Comparison of ENCODE assay signal across 8 cellular contexts in genomic region chr19:18831524-18832330, GRCh38. TPM values are rescaled to one million over a fixed set of nuclear protein-coding genes. Genes with fewer than 3 reads are reported as not detected.
DNase-seq lines count a peak whose midpoint lies in the region; ATAC-seq and TF ChIP-seq lines count a peak whose summit lies in the region.

TSS of gene UPF1 (plus strand) at chr19:18831959. CDS start at chr19:18832210, 251 bp downstream.

- H3K27ac Mint-ChIP-seq in activated T-cell treated with anti-CD3 and anti-CD28 coated beads, Interleukin-2, amount 50 U/mL, for 24 hours, result peak within 1 kb of the TSS; percentile 92

- TF ChIP-seq CTCF in PC-3 (conservative IDR thresholded peaks at IDR 0.05; ENCODE audit: low read depth, low read length), result no peak
- peak in 2 of 3 experiments; percentile 25 to 32 for TF ChIP-seq CTCF in esophagus muscularis mucosa (IDR thresholded peaks at IDR 0.05)

- H3K4me3 ChIP-seq in Jurkat, Clone E6-1 (ENCODE audit: low read length), result peak within 1 kb of the TSS; percentile 87
- H3K4me3 ChIP-seq in PC-3 (ENCODE audit: low read length), result peak within 1 kb of the TSS; percentile 99
- H3K4me3 ChIP-seq in esophagus muscularis mucosa, result peak within 1 kb of the TSS; percentile 69 to 99 (median 86)
- peak within 1 kb of the TSS; percentile 79 to 88 for H3K4me3 ChIP-seq in muscle layer of duodenum (ENCODE audit: low read depth in 1 of 2, low read length in 2 of 2)

- intact Hi-C loops in PC-3 (cut with micrococcal nuclease), result no loop called here
- intact Hi-C loops in esophagus muscularis mucosa (cut with DNase I), result loop anchor here (5.0 kb wide), 1 partner anchor 244 kb away; the partner anchor contains the start of gene REX1BD

- H3K79me2 ChIP-seq in PC-3 (ENCODE audit: low read length), result peaks cover 50% of the 10 kb centered on the region

- POLR2A ChIA-PET in PC-3 (lab: Charles Lee; ENCODE audit: unreplicated experiment), result interaction anchor here (0.6 to 0.7 kb wide), 2 partner anchors 38 to 553 kb away, joined by 3 read pairs; no protein-coding TSS in a partner anchor

- H3K9me3 ChIP-seq in PC-3 (ENCODE audit: low read length), result no peaks in the 10 kb centered on the region
- H3K9me3 ChIP-seq in esophagus muscularis mucosa, result peaks cover 0 to 9% (median 7%) of the 10 kb centered on the region in 4 donors
- peaks cover 0 to 8% of the 10 kb centered on the region in 2 donors for H3K9me3 ChIP-seq in muscle layer of duodenum (ENCODE audit: control insufficient read depth in 1 of 2, low read length in 2 of 2)

- H3K9me3 Mint-ChIP-seq in activated T-cell treated with anti-CD3 and anti-CD28 coated beads, Interleukin-2, amount 50 U/mL, for 24 hours, result no peaks in the 10 kb centered on the region

- CTCF ChIA-PET in PC-3 (lab: Charles Lee), result interaction anchor here (0.6 to 0.7 kb wide), 2 partner anchors 161 to 370 kb away, joined by 3 read pairs; no protein-coding TSS in a partner anchor

- peaks cover 44% of the 10 kb centered on the region for H4K20me1 ChIP-seq in PC-3 (ENCODE audit: low read length)

- peak within 1 kb of the TSS; percentile 100 for H3K4me2 ChIP-seq in PC-3 (ENCODE audit: low read length)

- ATAC-seq in GM21576 (IDR thresholded peaks at IDR 0.05; ENCODE audit: unreplicated experiment) (peak; percentile 51), PC-3 (peak; percentile 75)

- H3K27ac ChIP-seq in PC-3 (ENCODE audit: low read length) (peak within 1 kb of the TSS; percentile 39; the same call in 1 of the 2 replicates), esophagus muscularis mucosa (replicated peaks in 1 of 4) (peak within 1 kb of the TSS; percentile 85 to 91 (median 90)), muscle layer of duodenum (ENCODE audit: low read length) (peak within 1 kb of the TSS; percentile 81)

- H3K27me3 Mint-ChIP-seq in activated T-cell treated with anti-CD3 and anti-CD28 coated beads, Interleukin-2, amount 50 U/mL, for 24 hours, result peaks cover 5% of the 10 kb centered on the region

- H3K9ac ChIP-seq in PC-3 (ENCODE audit: low read length), result peak within 1 kb of the TSS; percentile 97

- WGBS in esophagus muscularis mucosa, result 0% methylated on average over 24 of the region's 98 CpGs

- no peaks in the 10 kb centered on the region for H3K9me2 ChIP-seq in PC-3 (replicated peaks; ENCODE audit: low read length)

- H3K27me3 ChIP-seq in PC-3 (ENCODE audit: low read length) (no peaks in the 10 kb centered on the region), esophagus muscularis mucosa (no peaks in the 10 kb centered on the region), muscle layer of duodenum (ENCODE audit: low read depth, low read length) (no peaks in the 10 kb centered on the region)

- peak within 1 kb of the TSS; percentile 94 for H3K4me3 Mint-ChIP-seq in activated T-cell treated with anti-CD3 and anti-CD28 coated beads, Interleukin-2, amount 50 U/mL, for 24 hours

- peak; percentile 23 for TF ChIP-seq POLR2A in esophagus muscularis mucosa (IDR thresholded peaks at IDR 0.05; ENCODE audit: low read depth)

- peaks cover 39% of the 10 kb centered on the region for H3K4me1 Mint-ChIP-seq in activated T-cell treated with anti-CD3 and anti-CD28 coated beads, Interleukin-2, amount 50 U/mL, for 24 hours (ENCODE audit: low read depth)

- no TSS peak for BruUV-seq in PC-3 (replicated peaks; lab: Mats Ljungman, UMichigan)

- H3K4me1 ChIP-seq in PC-3 (ENCODE audit: insufficient read depth, low read length) (peaks cover 7% of the 10 kb centered on the region; the same call in 1 of the 2 replicates), esophagus muscularis mucosa (peaks cover 40 to 51% (median 45%) of the 10 kb centered on the region in 4 donors), muscle layer of duodenum (ENCODE audit: control insufficient read depth in 1 of 2, insufficient read depth in 2 of 2, low read length in 2 of 2) (peaks cover 17 to 33% of the 10 kb centered on the region in 2 donors)

- TF ChIP-seq EP300 in esophagus muscularis mucosa (IDR thresholded peaks at IDR 0.05), result no peak

- peaks cover 41% of the 10 kb centered on the region for H3K36me3 Mint-ChIP-seq in activated T-cell treated with anti-CD3 and anti-CD28 coated beads, Interleukin-2, amount 50 U/mL, for 24 hours (ENCODE audit: low read depth)

- H3F3A ChIP-seq in PC-3 (ENCODE audit: low read length, unreplicated experiment), result no peaks in the 10 kb centered on the region

- peaks cover 4% of the 10 kb centered on the region for H3K36me3 ChIP-seq in PC-3 (ENCODE audit: low read depth, low read length)
- peaks cover 0 to 16% (median 0%) of the 10 kb centered on the region in 4 donors for H3K36me3 ChIP-seq in esophagus muscularis mucosa
- no peaks in the 10 kb centered on the region for H3K36me3 ChIP-seq in muscle layer of duodenum (ENCODE audit: control insufficient read depth in 1 of 2, insufficient read depth in 2 of 2, low read length in 2 of 2)

- H2AFZ ChIP-seq in PC-3 (ENCODE audit: low read length), result peak within 1 kb of the TSS; percentile 95

- peak; percentile 85 for DNase-seq in DMS114 treated with DMSO at 0.1 percent for 48 hours (lab: John Stamatoyannopoulos, UW; ENCODE audit: unreplicated experiment)
- peak; percentile 90 for DNase-seq in Jurkat, Clone E6-1 (ENCODE audit: low read depth, low spot score)
- DNase-seq in PC-3, result peak; percentile 96
- peak; percentile 94 for DNase-seq in activated T-cell treated with anti-CD3 and anti-CD28 coated beads, Interleukin-2, amount 50 U/mL, for 24 hours
- DNase-seq in esophagus muscularis mucosa (ENCODE audit: extremely low spot score), result peak; percentile 96
- peak; percentile 89 to 98 for DNase-seq in stimulated activated CD8-positive, alpha-beta memory T cell treated with anti-CD3 and anti-CD28 coated beads, Interleukin-7, amount 100 ng/mL, for 4 hours (ENCODE audit: low read depth in 2 of 2)

RNA-seq across cellular contexts. Expression of gene UPF1, which starts in this region (rescaled TPM):
- polyA plus RNA-seq in Jurkat, Clone E6-1 (2012; ENCODE audit: insufficient read depth, insufficient read length), result 64.7 TPM
- total RNA-seq in PC-3 (2014; rRNA removed) (97.1 and 155 TPM in 2 replicates), esophagus muscularis mucosa (100 to 1,000 TPM in 1 of 4 donors, 10 to 100 TPM in 3; 54.8 to 116 (median 77.4) TPM)

Comparison
In these comparisons a context has a peak if more than half of its experiments do, and no peak if none do; other contexts are left out.
1. Peak in every context shown above with its lines: DNase-seq, ATAC-seq, H3K4me3 ChIP-seq and H3K27ac ChIP-seq.
2. H3K27ac ChIP-seq: peak in every context shown above with its lines; median percentile 90 in esophagus muscularis mucosa; 81 in muscle layer of duodenum; 39 in PC-3.